ENCODE assay signal across 15 cellular contexts in the genomic region with DNA sequence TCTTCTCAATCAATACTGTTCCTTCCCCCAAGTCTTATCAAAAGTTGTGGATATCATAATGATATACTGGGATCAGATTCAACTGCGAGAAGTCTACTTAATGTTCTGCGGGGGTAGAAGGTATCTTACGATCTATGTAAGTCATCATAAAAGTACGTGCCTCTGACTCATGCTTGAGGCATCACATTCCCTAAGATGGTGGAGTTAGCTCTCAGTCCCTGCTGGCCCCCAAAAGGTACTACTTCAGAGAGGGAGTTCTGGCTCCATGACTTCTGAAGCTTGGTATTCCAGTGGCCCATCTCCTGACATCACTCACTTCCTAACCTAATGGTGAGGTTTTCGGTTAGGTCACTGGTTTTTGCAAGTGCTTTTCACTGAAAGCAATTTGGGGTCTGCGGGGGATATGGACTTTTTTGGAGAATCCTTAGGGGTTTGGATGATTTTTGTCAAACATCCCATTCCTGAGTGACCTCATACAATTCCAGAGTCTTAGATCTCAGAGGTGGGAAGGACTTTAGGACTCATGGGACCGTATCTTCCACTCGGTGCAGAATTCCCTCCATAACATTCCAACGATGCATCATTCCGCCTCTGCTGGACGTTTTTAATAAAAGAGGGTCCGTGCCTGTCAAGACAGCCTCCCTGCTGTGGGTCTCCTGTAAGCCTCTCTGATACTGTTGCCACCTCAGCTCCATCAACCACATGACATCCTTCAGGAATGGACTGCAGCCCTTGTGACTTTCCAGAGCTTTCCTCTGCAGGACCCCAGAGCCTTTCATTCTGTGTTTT.
A peak's percentile ranks its signal among the peaks of the same experiment; 100 is the strongest.
DNase-seq lines count a peak whose midpoint lies in the region; ATAC-seq, FAIRE-seq and TF ChIP-seq lines count a peak whose summit lies in the region.
"Had no signal": no experiment of that assay in that cellular context is flagged by ENCODE, and none has a peak within 500 bp of the region (broad histone marks: within the 10 kb centered on the region; RNA-seq: fewer than 3 reads in every experiment).

No MANE protein-coding gene starts in this region.

- ATAC-seq in A549 (peak; percentile 84 to 87; a peak in 5 of 6 replicates), HG02623 (IDR thresholded peaks at IDR 0.05; ENCODE audit: unreplicated experiment) (no peak), gastroesophageal sphincter (no peak)
- ATAC-seq: activated CD8-positive, alpha-beta T cell treated with anti-CD3 and anti-CD28 coated beads for 36 hours; naive thymus-derived CD8-positive, alpha-beta T cell had no signal

- peaks cover 4% of the 10 kb centered on the region; the same call in 1 of the 2 replicates for H3K9me3 Mint-ChIP-seq in HFFc6

- no peak overlapping the region for H3K4me3 ChIP-seq in A549
- no peak overlapping the region for H3K4me3 ChIP-seq in gastroesophageal sphincter
- H3K4me3 ChIP-seq: BLaER1 treated with 17β-estradiol and CSF1 and Interleukin-3, amounts not matched to agents 10 nM and 100 nM; HAP-1; MG63 had no signal

- TF ChIP-seq CTCF in A549 (IDR thresholded peaks at IDR 0.05) (no peak), HFFc6 (IDR thresholded peaks at IDR 0.05) (peak; percentile 63), gastroesophageal sphincter (IDR thresholded peaks at IDR 0.05) (no peak)

- no peaks in the 10 kb centered on the region for H3K36me3 ChIP-seq in gastroesophageal sphincter
- H3K36me3 ChIP-seq: HAP-1, MG63 had no signal

- peak overlapping the region; percentile 77 for H3K4me3 Mint-ChIP-seq in HFFc6
- H3K4me3 Mint-ChIP-seq: activated CD8-positive, alpha-beta T cell treated with anti-CD3 and anti-CD28 coated beads for 36 hours; activated naive CD4-positive, alpha-beta T cell treated with anti-CD3 and anti-CD28 coated beads, Interleukin-2, amount 10 ng/mL, durations not matched to agents 7 days and 5 days; naive thymus-derived CD8-positive, alpha-beta T cell had no signal

- H3K9me3 ChIP-seq in A549: no peaks in the 10 kb centered on the region
- H3K9me3 ChIP-seq in gastroesophageal sphincter: peaks cover 0 to 11% (median 0%) of the 10 kb centered on the region in 3 donors
- H3K9me3 ChIP-seq: HAP-1, MG63 had no signal

- peak overlapping the region; percentile 86 for H3K27ac Mint-ChIP-seq in HFFc6
- H3K27ac Mint-ChIP-seq: activated CD8-positive, alpha-beta T cell treated with anti-CD3 and anti-CD28 coated beads for 36 hours; activated naive CD4-positive, alpha-beta T cell treated with anti-CD3 and anti-CD28 coated beads, Interleukin-2, amount 10 ng/mL, durations not matched to agents 7 days and 5 days had no signal

- peaks cover 25% of the 10 kb centered on the region for H3K36me3 Mint-ChIP-seq in HFFc6 (ENCODE audit: low read depth)

- no peak for TF ChIP-seq POLR2A in A549 (IDR thresholded peaks at IDR 0.05; ENCODE audit: low read length)
- no peak for TF ChIP-seq POLR2A in gastroesophageal sphincter (IDR thresholded peaks at IDR 0.05)

- H3K27me3 Mint-ChIP-seq in HFFc6 (ENCODE audit: insufficient read depth): peaks cover 1% of the 10 kb centered on the region
- H3K27me3 Mint-ChIP-seq: activated CD8-positive, alpha-beta T cell treated with anti-CD3 and anti-CD28 coated beads for 36 hours; activated naive CD4-positive, alpha-beta T cell treated with anti-CD3 and anti-CD28 coated beads, Interleukin-2, amount 10 ng/mL, durations not matched to agents 7 days and 5 days had no signal

- no peaks in the 10 kb centered on the region for H3K4me1 ChIP-seq in A549
- no peaks in the 10 kb centered on the region for H3K4me1 ChIP-seq in gastroesophageal sphincter
- H3K4me1 ChIP-seq: HAP-1 had no signal

- TF ChIP-seq EP300 in A549 (IDR thresholded peaks at IDR 0.05): no peak
- TF ChIP-seq EP300 in gastroesophageal sphincter (IDR thresholded peaks at IDR 0.05): no peak

- POLR2A ChIA-PET in A549 (lab: Yijun Ruan, JAX): interaction anchor here (0.6 kb wide), 1 partner anchor 125 kb away, joined by 4 read pairs; no protein-coding TSS in a partner anchor

- 16% methylated on average over 12 of the region's 12 CpGs for WGBS in A549 (ENCODE audit: missing lambda C conversion rate)
- 81 to 82% methylated on average over 8 to 12 of the region's 12 CpGs for WGBS in gastroesophageal sphincter (ENCODE audit: low coverage in 1 of 2), 2 donors

- DNase-seq in A549 (ENCODE audit: low read depth in 1 of 2, low spot score in 1 of 2): peak; percentile 53 to 55
- peak; percentile 92 for DNase-seq in HFFc6
- DNase-seq in astrocyte of the hippocampus (ENCODE audit: low read depth, low spot score): peak; percentile 33
- peak; percentile 86 for DNase-seq in iris pigment epithelial cell (ENCODE audit: low read depth)
- DNase-seq in putamen (ENCODE audit: low spot score): no peak
- no peak for DNase-seq in COR-L47 (lab: John Stamatoyannopoulos, UW)
- DNase-seq: activated CD8-positive, alpha-beta T cell treated with anti-CD3 and anti-CD28 coated beads for 36 hours; activated naive CD4-positive, alpha-beta T cell treated with anti-CD3 and anti-CD28 coated beads, Interleukin-2, amount 10 ng/mL, durations not matched to agents 7 days and 5 days; MG63; naive thymus-derived CD8-positive, alpha-beta T cell; NCI-H510A treated with DMSO at 0.1 percent for 48 hours had no signal

- FAIRE-seq in A549 (lab: Jason Lieb, UNC): no peak

- peaks cover 66% of the 10 kb centered on the region for H3K4me1 Mint-ChIP-seq in HFFc6 (ENCODE audit: low read depth)
- H3K4me1 Mint-ChIP-seq: activated naive CD4-positive, alpha-beta T cell treated with anti-CD3 and anti-CD28 coated beads, Interleukin-2, amount 10 ng/mL, durations not matched to agents 7 days and 5 days had no signal

- no peaks in the 10 kb centered on the region for H3K27me3 ChIP-seq in gastroesophageal sphincter
- H3K27me3 ChIP-seq: BLaER1 treated with 17β-estradiol and CSF1 and Interleukin-3, amounts not matched to agents 10 nM and 100 nM; MG63 had no signal

- TF ChIP-seq RAD21 in A549 (conservative IDR thresholded peaks at IDR 0.05 in 1 of 2, IDR thresholded peaks at IDR 0.05 in 1 of 2): no peak

- H3K4me2 ChIP-seq in A549: no peak overlapping the region
- H3K4me2 ChIP-seq: BLaER1 treated with 17β-estradiol and CSF1 and Interleukin-3, amounts not matched to agents 10 nM and 100 nM had no signal

- CTCF ChIA-PET in A549 (lab: Yijun Ruan, JAX): interaction anchor here (0.6 to 1.5 kb wide), 2 partner anchors 11 to 13 kb away, joined by 3 read pairs; no protein-coding TSS in a partner anchor

- H3K27ac ChIP-seq in A549 (no peak overlapping the region), gastroesophageal sphincter (no peak overlapping the region)
- H3K27ac ChIP-seq: BLaER1 treated with 17β-estradiol and CSF1 and Interleukin-3, amounts not matched to agents 10 nM and 100 nM had no signal

TF ChIP-seq in A549, 52 proteins besides CTCF, POLR2A, EP300 and RAD21:
- TF ChIP-seq FOSL2 (IDR thresholded peaks at IDR 0.05) (no peak), FOSL2 (CRISPR knock-in tag; IDR thresholded peaks at IDR 0.05) (peak; percentile 19; the same call in 1 of the 2 replicates), BHLHE40 (IDR thresholded peaks at IDR 0.05; ENCODE audit: low read depth, low read length) (no peak), TFCP2L1 (CRISPR knock-in tag; IDR thresholded peaks at IDR 0.05) (no peak)
- TF ChIP-seq, protein P1, sequence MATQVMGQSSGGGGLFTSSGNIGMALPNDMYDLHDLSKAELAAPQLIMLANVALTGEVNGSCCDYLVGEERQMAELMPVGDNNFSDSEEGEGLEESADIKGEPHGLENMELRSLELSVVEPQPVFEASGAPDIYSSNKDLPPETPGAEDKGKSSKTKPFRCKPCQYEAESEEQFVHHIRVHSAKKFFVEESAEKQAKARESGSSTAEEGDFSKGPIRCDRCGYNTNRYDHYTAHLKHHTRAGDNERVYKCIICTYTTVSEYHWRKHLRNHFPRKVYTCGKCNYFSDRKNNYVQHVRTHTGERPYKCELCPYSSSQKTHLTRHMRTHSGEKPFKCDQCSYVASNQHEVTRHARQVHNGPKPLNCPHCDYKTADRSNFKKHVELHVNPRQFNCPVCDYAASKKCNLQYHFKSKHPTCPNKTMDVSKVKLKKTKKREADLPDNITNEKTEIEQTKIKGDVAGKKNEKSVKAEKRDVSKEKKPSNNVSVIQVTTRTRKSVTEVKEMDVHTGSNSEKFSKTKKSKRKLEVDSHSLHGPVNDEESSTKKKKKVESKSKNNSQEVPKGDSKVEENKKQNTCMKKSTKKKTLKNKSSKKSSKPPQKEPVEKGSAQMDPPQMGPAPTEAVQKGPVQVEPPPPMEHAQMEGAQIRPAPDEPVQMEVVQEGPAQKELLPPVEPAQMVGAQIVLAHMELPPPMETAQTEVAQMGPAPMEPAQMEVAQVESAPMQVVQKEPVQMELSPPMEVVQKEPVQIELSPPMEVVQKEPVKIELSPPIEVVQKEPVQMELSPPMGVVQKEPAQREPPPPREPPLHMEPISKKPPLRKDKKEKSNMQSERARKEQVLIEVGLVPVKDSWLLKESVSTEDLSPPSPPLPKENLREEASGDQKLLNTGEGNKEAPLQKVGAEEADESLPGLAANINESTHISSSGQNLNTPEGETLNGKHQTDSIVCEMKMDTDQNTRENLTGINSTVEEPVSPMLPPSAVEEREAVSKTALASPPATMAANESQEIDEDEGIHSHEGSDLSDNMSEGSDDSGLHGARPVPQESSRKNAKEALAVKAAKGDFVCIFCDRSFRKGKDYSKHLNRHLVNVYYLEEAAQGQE (IDR thresholded peaks at IDR 0.05): no peak
TF ChIP-seq in A549: peak in this region for 1.

Comparison
In these comparisons a context has a peak if more than half of its experiments do, and no peak if none do; other contexts are left out.
1. ATAC-seq: peak in A549 (2 of 2); none in HG02623 (single experiment) and gastroesophageal sphincter (single experiment).
2. DNase-seq: peak in A549 (2 of 2), HFFc6 (single experiment), astrocyte of the hippocampus (single experiment) and iris pigment epithelial cell (single experiment); none in putamen (single experiment) and COR-L47 (single experiment).